Comparison of ENCODE assay signal across 18 cellular contexts in genomic region chr18:59051470-59052165, GRCh38.
A peak's percentile ranks its signal among the peaks of the same experiment; 100 is the strongest.
DNase-seq lines count a peak whose midpoint lies in the region; ATAC-seq and TF ChIP-seq lines count a peak whose summit lies in the region.
"Had no signal": no experiment of that assay in that cellular context is flagged by ENCODE, and none has a peak within 500 bp of the region (broad histone marks: within the 10 kb centered on the region; RNA-seq: fewer than 3 reads in every experiment).

No MANE protein-coding gene starts in this region.

- ATAC-seq in foreskin keratinocyte = no peak
- ATAC-seq: HCT116 had no signal

- no peak overlapping the region for H3K27ac ChIP-seq in foreskin keratinocyte
- H3K27ac ChIP-seq: breast epithelium had no signal

- H3K4me3 ChIP-seq in foreskin fibroblast (ENCODE audit: low read depth in 1 of 2, low read length in 2 of 2) = no peak overlapping the region
- H3K4me3 ChIP-seq in skeletal muscle satellite cell (ENCODE audit: low read length) = peak overlapping the region; percentile 18
- H3K4me3 ChIP-seq: breast epithelium, smooth muscle cell had no signal

- H3K4me2 ChIP-seq in skeletal muscle satellite cell (ENCODE audit: low read length) = peak overlapping the region; percentile 26
- H3K4me2 ChIP-seq: smooth muscle cell had no signal

- H3K4me1 ChIP-seq in skeletal muscle satellite cell (ENCODE audit: control insufficient read depth, insufficient read depth, low read length) (peaks cover 13% of the 10 kb centered on the region), foreskin keratinocyte (no peaks in the 10 kb centered on the region)
- H3K4me1 ChIP-seq: breast epithelium had no signal

- no peaks in the 10 kb centered on the region for H3K36me3 ChIP-seq in skeletal muscle satellite cell (ENCODE audit: insufficient read depth, low read length)
- H3K36me3 ChIP-seq: breast epithelium had no signal

- no peaks in the 10 kb centered on the region for H3K9me3 ChIP-seq in skeletal muscle satellite cell (replicated peaks; ENCODE audit: low read length)
- H3K9me3 ChIP-seq: breast epithelium had no signal

- peak; percentile 13 for DNase-seq in HT1080 (ENCODE audit: low read depth)
- DNase-seq in amniotic epithelial cell (ENCODE audit: low read depth) = peak; percentile 45
- peak; percentile 7 to 36 for DNase-seq in foreskin fibroblast
- DNase-seq in foreskin keratinocyte = no peak
- no peak for DNase-seq in activated CD4-positive, alpha-beta T cell treated with anti-CD3 and anti-CD28 coated beads, Interleukin-2, amount 50 U/mL, for 48 hours
- no peak for DNase-seq in SIG-M5 treated with dmso at 0.1 percent for 504 hours (lab: John Stamatoyannopoulos, UW; ENCODE audit: unreplicated experiment)
- DNase-seq: activated naive CD8-positive, alpha-beta T cell treated with anti-CD3 and anti-CD28 coated beads, Interleukin-2, amount 10 ng/mL, durations not matched to agents 7 days and 5 days; COR-L47; dermis blood vessel endothelial cell; kidney; NCI-H1436 treated with DMSO at 0.1 percent for 48 hours; NCI-H524 treated with DMSO at 0.1 percent for 48 hours; stimulated activated CD4-positive, alpha-beta T cell treated with anti-CD3 and anti-CD28 coated beads, Interleukin-4, amount 100 ng/mL, for 1 hour; trophoblast cell had no signal

- TF ChIP-seq CTCF in foreskin fibroblast (IDR thresholded peaks at IDR 0.05; ENCODE audit: low read depth, low read length) = no peak
- no peak for TF ChIP-seq CTCF in foreskin keratinocyte (conservative IDR thresholded peaks at IDR 0.05)

- no peak overlapping the region for H3K9ac ChIP-seq in skeletal muscle satellite cell (ENCODE audit: low read depth, low read length)

- H3K27me3 ChIP-seq in skeletal muscle satellite cell (ENCODE audit: control insufficient read depth, insufficient read depth, low read length) (peaks cover 5% of the 10 kb centered on the region), foreskin keratinocyte (peaks cover 6% of the 10 kb centered on the region)
- H3K27me3 ChIP-seq: breast epithelium had no signal

Comparison
In these comparisons a context has a peak if more than half of its experiments do, and no peak if none do; other contexts are left out.
1. DNase-seq: peak in HT1080 (single experiment), amniotic epithelial cell (single experiment) and foreskin fibroblast (2 of 2); none in foreskin keratinocyte (0 of 2), activated CD4-positive, alpha-beta T cell treated with anti-CD3 and anti-CD28 coated beads, Interleukin-2, amount 50 U/mL, for 48 hours (0 of 2) and SIG-M5 treated with dmso at 0.1 percent for 504 hours (single experiment).